Comparison of ENCODE assay signal across 19 cellular contexts in genomic region chr16:11996433-11997174, GRCh38. TPM values are rescaled to one million over a fixed set of nuclear protein-coding genes. Genes with fewer than 3 reads are reported as not detected.
DNase-seq lines count a peak whose midpoint lies in the region; TF ChIP-seq lines count a peak whose summit lies in the region.
"Had no signal": no experiment of that assay in that cellular context is flagged by ENCODE, and none has a peak within 500 bp of the region (broad histone marks: within the 10 kb centered on the region; RNA-seq: fewer than 3 reads in every experiment).

No MANE protein-coding gene starts in this region.

- H3K27me3 ChIP-seq in BLaER1 (no peaks in the 10 kb centered on the region), Karpas-422 (ENCODE audit: low read length) (no peaks in the 10 kb centered on the region), skeletal muscle tissue (ENCODE audit: control insufficient read depth in 3 of 3, insufficient read depth in 3 of 3, low read length in 3 of 3) (no peaks in the 10 kb centered on the region), tibial nerve (no peaks in the 10 kb centered on the region)
- H3K27me3 ChIP-seq: SJSA1 had no signal

- H3K4me3 ChIP-seq in BLaER1: no peak overlapping the region
- no peak overlapping the region for H3K4me3 ChIP-seq in Karpas-422 (ENCODE audit: low read length)
- H3K4me3 ChIP-seq in skeletal muscle tissue (ENCODE audit: low read length in 3 of 3): no peak overlapping the region
- H3K4me3 ChIP-seq in tibial nerve: no peak overlapping the region
- H3K4me3 ChIP-seq: SJSA1 had no signal

- no peak overlapping the region for H3K27ac Mint-ChIP-seq in glutamatergic neuron (ENCODE audit: unreplicated experiment)

- no peak overlapping the region for H2AFZ ChIP-seq in Karpas-422 (ENCODE audit: low read length)

- no peak for TF ChIP-seq CTCF in glutamatergic neuron (IDR thresholded peaks at IDR 0.05; ENCODE audit: partially characterized antibody, unreplicated experiment)
- no peak for TF ChIP-seq CTCF in tibial nerve (IDR thresholded peaks at IDR 0.05)

- H3K4me2 ChIP-seq in BLaER1 (peak overlapping the region; percentile 17; the same call in 1 of the 2 replicates), Karpas-422 (ENCODE audit: low read depth, low read length, poor library complexity, severe bottlenecking) (peak overlapping the region; percentile 1)

- H4K20me1 ChIP-seq in BLaER1 (no peaks in the 10 kb centered on the region), Karpas-422 (ENCODE audit: insufficient read depth, low read depth, low read length) (no peaks in the 10 kb centered on the region)

- H3K9me3 ChIP-seq in BLaER1: no peaks in the 10 kb centered on the region
- no peaks in the 10 kb centered on the region for H3K9me3 ChIP-seq in Karpas-422 (ENCODE audit: low read length)
- H3K9me3 ChIP-seq in skeletal muscle tissue (ENCODE audit: control insufficient read depth in 3 of 3, low read length in 3 of 3): no peaks in the 10 kb centered on the region
- H3K9me3 ChIP-seq in tibial nerve: no peaks in the 10 kb centered on the region
- H3K9me3 ChIP-seq: SJSA1 had no signal

- H3K9me2 ChIP-seq in Karpas-422 (replicated peaks; ENCODE audit: insufficient read depth, low read length): no peaks in the 10 kb centered on the region

- H3K4me1 Mint-ChIP-seq in glutamatergic neuron (ENCODE audit: low read depth, unreplicated experiment): peaks cover 22% of the 10 kb centered on the region

- no peak for TF ChIP-seq POLR2A in tibial nerve (IDR thresholded peaks at IDR 0.05)

- H3K79me2 ChIP-seq in Karpas-422 (ENCODE audit: low read length): peaks cover 10% of the 10 kb centered on the region; the same call in 1 of the 2 replicates

- H3K27ac ChIP-seq in BLaER1: no peak overlapping the region
- no peak overlapping the region for H3K27ac ChIP-seq in Karpas-422 (ENCODE audit: low read length)
- peak overlapping the region; percentile 4 for H3K27ac ChIP-seq in skeletal muscle tissue (ENCODE audit: low read depth, low read length)
- H3K27ac ChIP-seq in tibial nerve: no peak overlapping the region
- H3K27ac ChIP-seq: C4-2B, HL-60, SJSA1 had no signal

- peak overlapping the region; percentile 3 for H3K4me3 Mint-ChIP-seq in glutamatergic neuron (ENCODE audit: unreplicated experiment)

- H3K36me3 ChIP-seq in BLaER1: no peaks in the 10 kb centered on the region; the same call in 1 of the 2 replicates
- no peaks in the 10 kb centered on the region for H3K36me3 ChIP-seq in Karpas-422 (ENCODE audit: insufficient read depth, low read length)
- peaks cover 0 to 4% (median 3%) of the 10 kb centered on the region in 3 donors for H3K36me3 ChIP-seq in skeletal muscle tissue (ENCODE audit: control insufficient read depth in 3 of 3, insufficient read depth in 3 of 3, low read length in 3 of 3)
- peaks cover 0 to 29% (median 0%) of the 10 kb centered on the region in 3 donors for H3K36me3 ChIP-seq in tibial nerve
- H3K36me3 ChIP-seq: SJSA1 had no signal

- H3K27me3 Mint-ChIP-seq in glutamatergic neuron (ENCODE audit: unreplicated experiment): no peaks in the 10 kb centered on the region

- DNase-seq in Karpas-422 (no peak), glutamatergic neuron (no peak), tibial nerve (ENCODE audit: low spot score in 2 of 2) (no peak), RPMI8226 (no peak), DMS 273 treated with DMSO at 0.1 percent for 48 hours (lab: John Stamatoyannopoulos, UW) (no peak)
- DNase-seq: DMS153, EL, MV-4-11, NCI-H1417 treated with DMSO at 0.1 percent for 48 hours, NCI-H2029, NCI-H2171, NCI-H446 treated with DMSO at 0.1 percent for 48 hours, NCI-H748 treated with DMSO at 0.1 percent for 48 hours, PC-3 had no signal

- H3K9me3 Mint-ChIP-seq in glutamatergic neuron (ENCODE audit: unreplicated experiment): no peaks in the 10 kb centered on the region

- 75 to 76% methylated on average over 8 of the region's 8 CpGs for WGBS in tibial nerve, 2 donors

- H3K4me1 ChIP-seq in BLaER1: peaks cover 67% of the 10 kb centered on the region
- peaks cover 17% of the 10 kb centered on the region for H3K4me1 ChIP-seq in Karpas-422 (ENCODE audit: low read length)
- peaks cover 11 to 15% (median 12%) of the 10 kb centered on the region in 3 donors for H3K4me1 ChIP-seq in skeletal muscle tissue (ENCODE audit: control insufficient read depth in 3 of 3, insufficient read depth in 3 of 3, low read length in 3 of 3)
- H3K4me1 ChIP-seq in tibial nerve: peaks cover 0 to 22% (median 7%) of the 10 kb centered on the region in 4 donors
- H3K4me1 ChIP-seq: SJSA1 had no signal

- H3K9ac ChIP-seq in BLaER1 (no peak overlapping the region), Karpas-422 (ENCODE audit: low read length) (no peak overlapping the region), skeletal muscle tissue (ENCODE audit: low read depth in 1 of 3, low read length in 3 of 3) (no peak overlapping the region)

- peaks cover 4% of the 10 kb centered on the region for H3K36me3 Mint-ChIP-seq in glutamatergic neuron (ENCODE audit: unreplicated experiment)

- no peak for TF ChIP-seq EP300 in tibial nerve (IDR thresholded peaks at IDR 0.05)

RNA-seq across cellular contexts. Expression of gene SNX29, which starts 20.1 kb away (rescaled TPM):
- total RNA-seq in Karpas-422 (2014; rRNA removed; shearing (Covaris generic); ENCODE audit: low replicate concordance): 13.2 and 26.8 TPM in 2 replicates
- total RNA-seq in glutamatergic neuron (ENCODE audit: unreplicated experiment) (59.3 TPM), skeletal muscle tissue (16.2 TPM), tibial nerve (10 to 100 TPM; 23.9 to 45.7 (median 36.1) TPM)

RNA-seq across cellular contexts. Expression of gene TNFRSF17, which starts 31.6 kb away (rescaled TPM):
- total RNA-seq in Karpas-422 (2014; rRNA removed; shearing (Covaris generic); ENCODE audit: low replicate concordance): 6.2 and 24.0 TPM in 2 replicates
- total RNA-seq in glutamatergic neuron (ENCODE audit: unreplicated experiment): not detected
- total RNA-seq in skeletal muscle tissue: not detected
- not detected for total RNA-seq in tibial nerve
- total RNA-seq: PC-3, SJSA1 had no signal

RNA-seq across cellular contexts. Expression of gene NPIPB2, which starts 54.8 kb away (rescaled TPM):
- total RNA-seq in Karpas-422 (2014; rRNA removed; shearing (Covaris generic); ENCODE audit: low replicate concordance): 4.5 and 17.6 TPM in 2 replicates
- total RNA-seq in glutamatergic neuron (ENCODE audit: unreplicated experiment): 14.4 TPM
- total RNA-seq in skeletal muscle tissue: 3.1 TPM
- total RNA-seq in tibial nerve: 10 to 100 TPM in 1 of 4 donors, 1 to 10 TPM in 3; 6.8 to 12.6 (median 8.3) TPM
